In genomic region chr18:47050468-47050867, GRCh38 we compare ENCODE assay signal across 8 cellular contexts. TPM values are rescaled to one million over a fixed set of nuclear protein-coding genes. Genes with fewer than 3 reads are reported as not detected.
DNase-seq lines count a peak whose midpoint lies in the region; ATAC-seq and TF ChIP-seq lines count a peak whose summit lies in the region.

No MANE protein-coding gene starts in this region.

- no peaks in the 10 kb centered on the region for H3K9me3 ChIP-seq in DOHH2 (ENCODE audit: control insufficient read depth, insufficient read depth, low read length)

- no peaks in the 10 kb centered on the region for H3K9me2 ChIP-seq in DOHH2 (replicated peaks; ENCODE audit: control insufficient read depth, low read length)

- in situ Hi-C loops in astrocyte of the cerebellum (cut with HindIII; ENCODE audit: low sequenced_read_pairs) = no loop called here

- DNase-seq in NB4 (ENCODE audit: low read depth) (peak; percentile 45), astrocyte of the cerebellum (ENCODE audit: low read depth) (peak; percentile 47), kidney epithelial cell (ENCODE audit: low read depth) (peak; percentile 4), NCI-H187 (lab: John Stamatoyannopoulos, UW) (no peak)

- H3K36me3 ChIP-seq in DOHH2 (ENCODE audit: control insufficient read depth, low read length) (no peaks in the 10 kb centered on the region), kidney epithelial cell (ENCODE audit: control insufficient read depth, insufficient read depth, low read length) (no peaks in the 10 kb centered on the region)

- H3K4me2 ChIP-seq in DOHH2 (ENCODE audit: low read length) = no peak overlapping the region

- no peaks in the 10 kb centered on the region for H3F3A ChIP-seq in DOHH2 (ENCODE audit: control insufficient read depth, insufficient read depth)

- ATAC-seq in HG02678 (IDR thresholded peaks at IDR 0.05; ENCODE audit: unreplicated experiment) (no peak), GM18858 (IDR thresholded peaks at IDR 0.05; ENCODE audit: unreplicated experiment) (no peak)

- no peak overlapping the region for H3K4me3 ChIP-seq in DOHH2 (ENCODE audit: low read length)
- H3K4me3 ChIP-seq in NB4 (ENCODE audit: low read depth, low read length) = no peak overlapping the region
- H3K4me3 ChIP-seq in astrocyte of the cerebellum (ENCODE audit: low read depth, low read length) = no peak overlapping the region
- H3K4me3 ChIP-seq in kidney epithelial cell (ENCODE audit: low read depth, low read length) = no peak overlapping the region

- no peaks in the 10 kb centered on the region for H3K27me3 ChIP-seq in DOHH2 (ENCODE audit: control insufficient read depth, low read length)
- peaks cover 4% of the 10 kb centered on the region for H3K27me3 ChIP-seq in kidney epithelial cell (ENCODE audit: control insufficient read depth, insufficient read depth, low read length)

- TF ChIP-seq CTCF in 22Rv1 (IDR thresholded peaks at IDR 0.05) (peak; percentile 81), DOHH2 (IDR thresholded peaks at IDR 0.05; ENCODE audit: low read depth, low read length, poor library complexity, severe bottlenecking) (peak; percentile 54), NB4 (IDR thresholded peaks at IDR 0.05; ENCODE audit: low read depth, low read length) (peak; percentile 43), astrocyte of the cerebellum (IDR thresholded peaks at IDR 0.05; ENCODE audit: low read depth, low read length, missing control alignments) (peak; percentile 68), kidney epithelial cell (IDR thresholded peaks at IDR 0.05; ENCODE audit: insufficient read depth, low read length, poor library complexity, severe bottlenecking) (peak; percentile 65)

- TF ChIP-seq POLR2A in NB4 (IDR thresholded peaks at IDR 0.05; ENCODE audit: extremely low read depth, insufficient read length) = no peak

- no peaks in the 10 kb centered on the region for H4K20me1 ChIP-seq in DOHH2 (ENCODE audit: control insufficient read depth, insufficient read depth, low read depth, low read length)

- no peaks in the 10 kb centered on the region for H3K79me2 ChIP-seq in DOHH2 (ENCODE audit: control insufficient read depth, low read length)

- H3K27ac ChIP-seq in 22Rv1 = no peak overlapping the region
- no peak overlapping the region for H3K27ac ChIP-seq in DOHH2 (ENCODE audit: low read depth, low read length)

- no peaks in the 10 kb centered on the region for H3K4me1 ChIP-seq in DOHH2 (ENCODE audit: control insufficient read depth, low read length)

RNA-seq across cellular contexts. Expression of gene ELOA2, which starts 15.0 kb away (rescaled TPM):
- not detected in 2 replicates for total RNA-seq in kidney epithelial cell

Comparison
In these comparisons a context has a peak if more than half of its experiments do, and no peak if none do; other contexts are left out.
1. DNase-seq: peak in NB4 (single experiment), astrocyte of the cerebellum (single experiment) and kidney epithelial cell (single experiment); none in NCI-H187 (0 of 2).
2. Peak in every context shown above with its lines, with median percentiles within 50 percentile points of each other: CTCF ChIP-seq.